ENCODE assay signal across 10 cellular contexts in genomic region chr1:46401964-46402626, GRCh38. TPM values are rescaled to one million over a fixed set of nuclear protein-coding genes. Genes with fewer than 3 reads are reported as not detected.
DNase-seq lines count a peak whose midpoint lies in the region; ATAC-seq, FAIRE-seq and TF ChIP-seq lines count a peak whose summit lies in the region.
"Had no signal": no experiment of that assay in that cellular context is flagged by ENCODE, and none has a peak within 500 bp of the region (broad histone marks: within the 10 kb centered on the region; RNA-seq: fewer than 3 reads in every experiment).

No MANE protein-coding gene starts in this region.

- ATAC-seq in K562 (peak; percentile 92), GM19023 (IDR thresholded peaks at IDR 0.05; ENCODE audit: unreplicated experiment) (no peak)

- in situ Hi-C loops in K562 (cut with MboI): no loop called here

- no peaks in the 10 kb centered on the region for H3K79me2 ChIP-seq in K562 (ENCODE audit: control insufficient read depth, insufficient read depth, low read length)

- DNase-seq in CD1c-positive myeloid dendritic cell (ENCODE audit: extremely low spot score) (peak; percentile 64), NB4 (ENCODE audit: low read depth) (peak; percentile 12), K562 (ENCODE audit: extremely low read depth in 1 of 4, low spot score in 3 of 4) (peak; percentile 62 to 83 (median 78)), islet precursor cell (peak; percentile 89), suprapubic skin (ENCODE audit: low spot score in 2 of 2) (peak in 1 of 2 donors; percentile 77)
- no peak for DNase-seq in activated CD4-positive, alpha-beta T cell treated with anti-CD3 and anti-CD28 coated beads for 4 hours
- DNase-seq in activated CD4-positive, alpha-beta T cell treated with anti-CD3 and anti-CD28 coated beads, Interleukin-2, amount 50 U/mL, for 48 hours: no peak

- BruUV-seq in K562 (replicated peaks; lab: Mats Ljungman, UMichigan): no TSS peak

- peak; percentile 51 for FAIRE-seq in K562 (lab: Jason Lieb, UNC)

- no peaks in the 10 kb centered on the region for H3K9me3 ChIP-seq in K562 (replicated peaks; ENCODE audit: control insufficient read depth, insufficient read depth, low read depth, low read length)
- H3K9me3 ChIP-seq in suprapubic skin: no peaks in the 10 kb centered on the region
- H3K9me3 ChIP-seq: HAP-1 had no signal

- H3K4me1 ChIP-seq in K562 (replicated peaks in 1 of 2; ENCODE audit: control insufficient read depth in 2 of 2, insufficient read depth in 2 of 2, low read length in 2 of 2) (peaks cover 19 to 37% of the 10 kb centered on the region in 2 experiments; a peak in 3 of 5 replicates), suprapubic skin (peaks cover 32% of the 10 kb centered on the region)

- H3K36me3 ChIP-seq in K562 (ENCODE audit: control insufficient read depth, insufficient read depth, low read length) (no peaks in the 10 kb centered on the region), suprapubic skin (no peaks in the 10 kb centered on the region)
- H3K36me3 ChIP-seq: cardiac muscle cell, HAP-1 had no signal

- peak overlapping the region; percentile 80 for H2AFZ ChIP-seq in K562 (ENCODE audit: low read depth, low read length)

- H3K4me2 ChIP-seq in K562 (ENCODE audit: insufficient read depth, low read length): peak overlapping the region; percentile 66

- intact Hi-C loops in K562 (cut with micrococcal nuclease): no loop called here

- WGBS in K562 (ENCODE audit: insufficient coverage, low coverage, missing lambda C conversion rate): 11% methylated on average over 10 of the region's 10 CpGs
- WGBS in suprapubic skin: 18% methylated on average over 6 of the region's 10 CpGs

- no peak for TF ChIP-seq RAD21 in K562 (CRISPR knock-in tag; conservative IDR thresholded peaks at IDR 0.05 in 1 of 2, IDR thresholded peaks at IDR 0.05 in 1 of 2)

- H3K4me3 ChIP-seq in NB4 (ENCODE audit: low read depth, low read length) (no peak overlapping the region), K562 (no peak overlapping the region), suprapubic skin (no peak overlapping the region)
- H3K4me3 ChIP-seq: cardiac muscle cell, HAP-1 had no signal

- CTCF ChIA-PET in K562 (lab: Yijun Ruan, JAX; ENCODE audit: low intra/inter-chr PET ratio): interaction anchor here (0.6 kb wide), 2 partner anchors 9 to 127 kb away, joined by 3 read pairs; no protein-coding TSS in a partner anchor

- no peaks in the 10 kb centered on the region for H3K9me1 ChIP-seq in K562 (ENCODE audit: control insufficient read depth, insufficient read depth, low read length)

- TF ChIP-seq EP300 in K562 (IDR thresholded peaks at IDR 0.05; ENCODE audit: low read length) (no peak), suprapubic skin (IDR thresholded peaks at IDR 0.05) (no peak)

- peak overlapping the region in 1 of 2 experiments; percentile 65; a peak in 2 of 4 replicates for H3K9ac ChIP-seq in K562 (ENCODE audit: insufficient read depth in 1 of 2, low read depth in 2 of 2, low read length in 2 of 2)

- no peak overlapping the region for H3K27ac ChIP-seq in K562 (ENCODE audit: extremely low read depth, low read depth, low read length)
- peak overlapping the region; percentile 14 for H3K27ac ChIP-seq in suprapubic skin
- H3K27ac ChIP-seq: cardiac muscle cell had no signal

- TF ChIP-seq CTCF in NB4 (IDR thresholded peaks at IDR 0.05; ENCODE audit: low read depth, low read length) (no peak), K562 (IDR thresholded peaks at IDR 0.05 in 2 of 3, conservative IDR thresholded peaks at IDR 0.05 in 1 of 3; ENCODE audit: insufficient read depth in 2 of 3, low read depth in 1 of 3, low read length in 3 of 3) (no peak), suprapubic skin (IDR thresholded peaks at IDR 0.05) (no peak)

- peaks cover 15 to 22% of the 10 kb centered on the region in 2 experiments; a peak in 4 of 5 replicates for H3K27me3 ChIP-seq in K562 (ENCODE audit: control insufficient read depth in 2 of 2, insufficient read depth in 2 of 2, low read length in 2 of 2)
- H3K27me3 ChIP-seq in suprapubic skin: no peaks in the 10 kb centered on the region
- H3K27me3 ChIP-seq: cardiac muscle cell had no signal

- POLR2A ChIA-PET in K562 (lab: Yijun Ruan, JAX): interaction anchor here (0.6 to 1.4 kb wide), 2 partner anchors 7 to 133 kb away, joined by 3 read pairs; no protein-coding TSS in a partner anchor

- no peaks in the 10 kb centered on the region for H4K20me1 ChIP-seq in K562 (replicated peaks; ENCODE audit: control insufficient read depth, insufficient read depth, low read length)

- TF ChIP-seq POLR2A in NB4 (IDR thresholded peaks at IDR 0.05; ENCODE audit: extremely low read depth, insufficient read length): no peak
- no peak for TF ChIP-seq POLR2A in K562 (conservative IDR thresholded peaks at IDR 0.05)
- TF ChIP-seq POLR2A in suprapubic skin (IDR thresholded peaks at IDR 0.05): no peak

TF ChIP-seq in K562, 482 proteins besides CTCF, POLR2A, EP300 and RAD21 (continues in another document):
- TF ChIP-seq ARNT (IDR thresholded peaks at IDR 0.05) (peak in 1 of 2 experiments; percentile 62; a peak in 1 of 4 replicates), CTBP1 (IDR thresholded peaks at IDR 0.05; ENCODE audit: borderline replicate concordance) (peak; percentile 67; the same call in 1 of the 2 replicates), TOE1 (IDR thresholded peaks at IDR 0.05; ENCODE audit: borderline replicate concordance) (peak; percentile 95), TOE1 (CRISPR knock-in tag; IDR thresholded peaks at IDR 0.05; ENCODE audit: borderline replicate concordance, low read depth) (no peak)

RNA-seq across cellular contexts. Expression of gene FAAH, which starts 8.0 kb away (rescaled TPM):
- 2.2 and 5.8 TPM in 2 replicates for total RNA-seq in K562 (2011; cell fraction: chromatin; rRNA removed; ENCODE audit: low replicate concordance)
- 5.3 and 5.8 TPM in 2 replicates for total RNA-seq in K562 (2011; cell fraction: nucleolus; rRNA removed)
- 3.4 and 3.7 TPM in 2 replicates for total RNA-seq in K562 (2011; cell fraction: nucleoplasm; rRNA removed)
- 0.32 and 0.33 TPM in 2 replicates for total RNA-seq in K562 (2014; rRNA removed)
- 0.25 and 0.32 TPM in 2 replicates for total RNA-seq in K562 (2014; rRNA removed; fragmentation: Illumina TruSeq; extraction: Trizol)
- total RNA-seq in K562 (2015; rRNA removed; fragmentation: Illumina TruSeq; extraction: Trizol): 0.23 and 0.36 TPM in 2 replicates
- 0.71 and 0.81 TPM in 2 replicates for total RNA-seq in K562 (2021)
- polyA plus RNA-seq in K562 (2011; rRNA removed): 0.29 and 1.6 TPM in 2 replicates
- polyA plus RNA-seq in K562 (2011; cell fraction: cytosol; rRNA removed): 0.46 and 1.1 TPM in 2 replicates
- polyA plus RNA-seq in K562 (2011; cell fraction: nucleus; rRNA removed): 5.6 and 13.1 TPM in 2 replicates
- 0.79 and 3.1 TPM in 2 replicates for polyA plus RNA-seq in K562 (2012)
- 0.17 and 0.52 TPM in 2 replicates for polyA plus RNA-seq in K562 (2014; fragmentation: Illumina TruSeq; extraction: Trizol)
- polyA plus RNA-seq in K562 (2014; fragmentation: Nextera tagmentation; extraction: Ambion mirVana): under 1 TPM; 0.06 TPM
- 0.13 and 1.1 TPM in 2 replicates for polyA plus RNA-seq in K562 (2014; rRNA removed)
- 0.70 and 0.93 TPM in 2 replicates for polyA minus RNA-seq in K562 (2011; rRNA and poly(A)+ RNA removed)
- not detected in 2 replicates for polyA minus RNA-seq in K562 (2011; cell fraction: cytosol; rRNA and poly(A)+ RNA removed)
- polyA minus RNA-seq in K562 (2011; cell fraction: nucleus; rRNA and poly(A)+ RNA removed): 1.2 and 5.1 TPM in 2 replicates
- 10 to 100 TPM; 18.1 to 50.5 (median 27.7) TPM for total RNA-seq in suprapubic skin

Comparison
In these comparisons a context has a peak if more than half of its experiments do, and no peak if none do; other contexts are left out.
1. DNase-seq: peak in CD1c-positive myeloid dendritic cell (single experiment), NB4 (single experiment), K562 (4 of 4) and islet precursor cell (single experiment); none in activated CD4-positive, alpha-beta T cell treated with anti-CD3 and anti-CD28 coated beads for 4 hours (0 of 2) and activated CD4-positive, alpha-beta T cell treated with anti-CD3 and anti-CD28 coated beads, Interleukin-2, amount 50 U/mL, for 48 hours (0 of 2).